Comparison of ENCODE assay signal across 12 cellular contexts in the genomic region with DNA sequence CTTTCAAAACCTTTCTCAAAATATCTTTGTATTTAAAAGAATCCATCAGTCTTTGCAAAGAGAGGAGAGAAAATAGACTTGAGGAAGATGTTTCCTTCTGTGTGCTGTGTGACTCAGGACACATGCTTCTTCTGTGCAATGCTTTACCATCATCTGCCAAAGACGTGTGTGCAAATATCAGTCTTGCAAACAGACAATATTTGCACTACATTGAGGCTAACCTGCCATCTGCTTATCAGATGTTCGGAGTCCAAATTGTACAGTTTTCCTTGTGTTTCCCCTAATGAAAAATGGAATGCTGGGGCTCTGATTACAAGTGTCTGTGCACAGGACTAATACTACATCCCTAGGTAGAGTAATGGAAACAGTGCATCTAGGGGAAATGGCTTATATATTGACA.
DNase-seq lines count a peak whose midpoint lies in the region; TF ChIP-seq lines count a peak whose summit lies in the region.
"Had no signal": no experiment of that assay in that cellular context is flagged by ENCODE, and none has a peak within 500 bp of the region (broad histone marks: within the 10 kb centered on the region; RNA-seq: fewer than 3 reads in every experiment).

No MANE protein-coding gene starts in this region.

- H3K27me3 ChIP-seq in liver (ENCODE audit: control insufficient read depth in 4 of 4, insufficient read depth in 4 of 4, low read length in 3 of 4), result no peaks in the 10 kb centered on the region

- H3K9ac ChIP-seq in liver (ENCODE audit: low read depth in 1 of 2, low read length in 2 of 2), result no peak overlapping the region

- no peaks in the 10 kb centered on the region for H3K4me1 ChIP-seq in liver (ENCODE audit: control insufficient read depth in 4 of 4, insufficient read depth in 4 of 4, low read length in 3 of 4)
- H3K4me1 ChIP-seq: A549, HAP-1 had no signal

- H3K4me3 ChIP-seq in liver (ENCODE audit: low read depth in 1 of 3, low read length in 3 of 3), result no peak overlapping the region
- H3K4me3 ChIP-seq: A549, HAP-1 had no signal

- TF ChIP-seq RAD21 in liver (IDR thresholded peaks at IDR 0.05), result no peak

- DNase-seq in DMS53 treated with DMSO at 0.1 percent for 48 hours (lab: John Stamatoyannopoulos, UW; ENCODE audit: unreplicated experiment), result peak; percentile 75
- DNase-seq in NCI-H774 (lab: John Stamatoyannopoulos, UW), result peak; percentile 6
- no peak for DNase-seq in NCI-H226
- no peak for DNase-seq in C1 segment of cervical spinal cord (lab: John Stamatoyannopoulos, UW)
- no peak for DNase-seq in dermis blood vessel endothelial cell
- no peak for DNase-seq in activated CD4-positive, alpha-beta T cell treated with anti-CD3 and anti-CD28 coated beads, Interleukin-2, amount 50 U/mL, for 1 hour
- DNase-seq: CD8-positive, alpha-beta memory T cell; GF-D8; GOT3 had no signal

- H3K9me3 ChIP-seq in liver (ENCODE audit: control insufficient read depth in 4 of 4, low read length in 3 of 4), result no peaks in the 10 kb centered on the region
- H3K9me3 ChIP-seq: A549, HAP-1 had no signal

- no peak overlapping the region for H3K27ac ChIP-seq in liver (ENCODE audit: low read depth in 1 of 2, low read length in 2 of 2)
- H3K27ac ChIP-seq: A549 had no signal

- no peak for TF ChIP-seq CTCF in liver (IDR thresholded peaks at IDR 0.05; ENCODE audit: low read depth, low read length, missing input control)

- H3K36me3 ChIP-seq in liver (ENCODE audit: control insufficient read depth in 4 of 4, insufficient read depth in 3 of 4, low read depth in 1 of 4, low read length in 3 of 4), result no peaks in the 10 kb centered on the region
- H3K36me3 ChIP-seq: HAP-1 had no signal

- WGBS in liver, result 33% methylated on average over 2 of the region's 2 CpGs

TF ChIP-seq in liver, 16 proteins besides CTCF, POLR2A, EP300 and RAD21:
- TF ChIP-seq RXRA (IDR thresholded peaks at IDR 0.05) (peak in 1 of 2 donors; percentile 10), REST (IDR thresholded peaks at IDR 0.05) (no peak), HNF4A (conservative IDR thresholded peaks at IDR 0.05) (peak; percentile 29 to 41), GABPA (IDR thresholded peaks at IDR 0.05 in 1 of 2, conservative IDR thresholded peaks at IDR 0.05 in 1 of 2) (no peak), SP1 (IDR thresholded peaks at IDR 0.05) (no peak)

Comparison
In these comparisons a context has a peak if more than half of its experiments do, and no peak if none do; other contexts are left out.
1. DNase-seq: peak in DMS53 treated with DMSO at 0.1 percent for 48 hours (single experiment) and NCI-H774 (single experiment); none in NCI-H226 (single experiment), C1 segment of cervical spinal cord (0 of 14), dermis blood vessel endothelial cell (single experiment) and activated CD4-positive, alpha-beta T cell treated with anti-CD3 and anti-CD28 coated beads, Interleukin-2, amount 50 U/mL, for 1 hour (single experiment).